ENCODE assay signal across 8 cellular contexts in the genomic region with DNA sequence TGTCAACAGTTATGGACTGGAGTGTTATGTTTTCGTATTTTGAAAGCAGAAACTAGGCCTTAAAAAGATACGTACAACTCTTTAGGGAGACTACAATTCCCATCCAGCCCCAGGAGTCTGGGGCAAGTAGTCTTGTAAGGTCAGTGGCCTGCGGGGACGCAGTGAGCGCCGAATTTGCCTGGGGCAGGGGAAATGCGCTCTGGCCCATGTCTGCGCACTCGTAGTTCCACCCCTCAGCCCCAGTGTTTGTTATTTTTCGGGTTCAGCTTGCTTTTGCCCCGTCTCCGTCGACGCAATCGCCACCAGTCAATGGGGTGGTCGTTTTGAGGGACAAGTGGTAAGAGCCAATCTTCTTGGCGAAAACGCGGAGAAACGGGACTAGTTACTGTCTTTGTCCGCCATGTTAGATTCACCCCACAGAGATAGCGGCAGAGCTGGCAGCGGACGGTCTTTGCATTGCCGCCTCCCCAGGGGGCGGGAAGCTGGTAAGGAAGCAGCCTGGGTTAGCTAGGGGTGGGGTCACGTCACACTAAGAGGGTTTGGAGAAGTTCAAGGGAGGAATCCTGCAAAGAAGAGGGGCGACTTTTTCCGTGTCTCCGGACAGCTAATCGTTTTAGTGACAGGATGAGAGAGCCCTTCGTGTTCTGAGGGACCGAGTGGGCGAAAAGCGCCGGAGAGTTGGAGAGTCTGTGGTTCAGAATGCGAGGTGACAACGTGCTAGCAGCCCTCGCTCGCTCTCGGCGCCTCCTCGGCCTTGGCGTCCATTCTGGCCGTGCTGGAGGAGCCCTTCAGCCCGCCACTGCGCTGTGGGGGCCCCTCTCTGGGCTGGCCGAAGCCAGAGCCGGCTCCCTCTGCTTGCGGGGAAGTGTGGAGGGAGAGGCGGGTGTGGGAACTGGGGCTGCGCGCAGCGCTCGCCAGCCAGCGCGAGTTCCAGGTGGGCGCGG. TPM values are rescaled to one million over a fixed set of nuclear protein-coding genes. Genes with fewer than 3 reads are reported as not detected.
A peak's percentile ranks its signal among the peaks of the same experiment; 100 is the strongest.
DNase-seq lines count a peak whose midpoint lies in the region; TF ChIP-seq lines count a peak whose summit lies in the region.

No MANE protein-coding gene starts in this region.

- POLR2A ChIA-PET in A673 (lab: Charles Lee; ENCODE audit: low non-redundant PET) = interaction anchor here (0.6 kb wide), 1 partner anchor 34 kb away, joined by 3 read pairs; no protein-coding TSS in a partner anchor

- peak overlapping the region; percentile 74 for H3K9ac ChIP-seq in HUES48 (ENCODE audit: low read depth, low read length)

- intact Hi-C loops in A673 (cut with micrococcal nuclease; ENCODE audit: unreplicated experiment) = loop anchor here (5.0 to 10.0 kb wide), 2 partner anchors 46 to 101 kb away; a partner anchor contains a TSS
- intact Hi-C loops in activated T-helper 1 cell treated with anti-CD3 and anti-CD28 coated beads, Interleukin-12 subunit alpha, Interleukin-12 subunit beta, Interleukin-2, Interleukin-4 antibody, amounts not matched to agents 30 ng/mL and 10 ng/mL and 1 ng/mL, durations not matched to agents 14 hours and 24 hours and 36 hours (cut with micrococcal nuclease) = loop anchor here (1.0 to 10.0 kb wide), 11 partner anchors 44 to 551 kb away; a partner anchor contains a TSS

- no peaks in the 10 kb centered on the region for H3K36me3 ChIP-seq in A673 (ENCODE audit: insufficient read depth, low read length, poor library complexity, severe bottlenecking)
- H3K36me3 ChIP-seq in HUES48 (ENCODE audit: control insufficient read depth, insufficient read depth, low read length) = peaks cover 11% of the 10 kb centered on the region

- no peaks in the 10 kb centered on the region for H3K27me3 ChIP-seq in A673 (replicated peaks; ENCODE audit: insufficient read depth, low read depth, low read length, poor library complexity)
- H3K27me3 ChIP-seq in HUES48 (ENCODE audit: control insufficient read depth, insufficient read depth, low read length) = no peaks in the 10 kb centered on the region

- H3K27ac ChIP-seq in A673 (ENCODE audit: low read depth, low read length, poor library complexity, severe bottlenecking) (peak overlapping the region; percentile 84), HUES48 (ENCODE audit: low read depth, low read length) (peak overlapping the region; percentile 63), substantia nigra (ENCODE audit: low read depth, low read length, poor library complexity, severe bottlenecking) (peak overlapping the region; percentile 54)

- H3K27ac Mint-ChIP-seq in activated T-helper 1 cell treated with anti-CD3 and anti-CD28 coated beads, Interleukin-12 subunit alpha, Interleukin-12 subunit beta, Interleukin-2, Interleukin-4 antibody, amounts not matched to agents 30 ng/mL and 10 ng/mL and 1 ng/mL, durations not matched to agents 14 hours and 24 hours and 36 hours = peak overlapping the region; percentile 99

- TSS peak; percentile 91 for BruUV-seq in A673 (replicated peaks; lab: Mats Ljungman, UMichigan)

- peaks cover 24% of the 10 kb centered on the region for H3K4me1 Mint-ChIP-seq in activated T-helper 1 cell treated with anti-CD3 and anti-CD28 coated beads, Interleukin-12 subunit alpha, Interleukin-12 subunit beta, Interleukin-2, Interleukin-4 antibody, amounts not matched to agents 30 ng/mL and 10 ng/mL and 1 ng/mL, durations not matched to agents 14 hours and 24 hours and 36 hours (ENCODE audit: low read depth)

- no peaks in the 10 kb centered on the region for H3K9me3 Mint-ChIP-seq in activated T-helper 1 cell treated with anti-CD3 and anti-CD28 coated beads, Interleukin-12 subunit alpha, Interleukin-12 subunit beta, Interleukin-2, Interleukin-4 antibody, amounts not matched to agents 30 ng/mL and 10 ng/mL and 1 ng/mL, durations not matched to agents 14 hours and 24 hours and 36 hours

- H3K4me3 ChIP-seq in A673 (ENCODE audit: low read depth, low read length, poor library complexity, severe bottlenecking) (peak overlapping the region; percentile 66), HUES48 (ENCODE audit: low read depth, low read length) (peak overlapping the region; percentile 81)

- no peaks in the 10 kb centered on the region for H3K27me3 Mint-ChIP-seq in activated T-helper 1 cell treated with anti-CD3 and anti-CD28 coated beads, Interleukin-12 subunit alpha, Interleukin-12 subunit beta, Interleukin-2, Interleukin-4 antibody, amounts not matched to agents 30 ng/mL and 10 ng/mL and 1 ng/mL, durations not matched to agents 14 hours and 24 hours and 36 hours (ENCODE audit: insufficient read depth)

- peaks cover 21% of the 10 kb centered on the region for H3K36me3 Mint-ChIP-seq in activated T-helper 1 cell treated with anti-CD3 and anti-CD28 coated beads, Interleukin-12 subunit alpha, Interleukin-12 subunit beta, Interleukin-2, Interleukin-4 antibody, amounts not matched to agents 30 ng/mL and 10 ng/mL and 1 ng/mL, durations not matched to agents 14 hours and 24 hours and 36 hours (ENCODE audit: low read depth)

- H3K4me1 ChIP-seq in A673 (ENCODE audit: insufficient read depth, low read length, poor library complexity, severe bottlenecking) (peaks cover 3% of the 10 kb centered on the region), HUES48 (ENCODE audit: control insufficient read depth, insufficient read depth, low read length) (no peaks in the 10 kb centered on the region; the same call in 1 of the 2 replicates)

- peak overlapping the region; percentile 99 for H3K4me3 Mint-ChIP-seq in activated T-helper 1 cell treated with anti-CD3 and anti-CD28 coated beads, Interleukin-12 subunit alpha, Interleukin-12 subunit beta, Interleukin-2, Interleukin-4 antibody, amounts not matched to agents 30 ng/mL and 10 ng/mL and 1 ng/mL, durations not matched to agents 14 hours and 24 hours and 36 hours

- H3K9me3 ChIP-seq in A673 (ENCODE audit: low read depth, low read length, poor library complexity, severe bottlenecking) (no peaks in the 10 kb centered on the region), HUES48 (ENCODE audit: control insufficient read depth, insufficient read depth, low read length) (no peaks in the 10 kb centered on the region)

- DNase-seq in A673 (ENCODE audit: low spot score) = no peak
- no peak for DNase-seq in activated T-helper 1 cell treated with anti-CD3 and anti-CD28 coated beads, Interleukin-12 subunit alpha, Interleukin-12 subunit beta, Interleukin-2, Interleukin-4 antibody, amounts not matched to agents 30 ng/mL and 10 ng/mL and 1 ng/mL, durations not matched to agents 14 hours and 24 hours and 36 hours (ENCODE audit: low spot score)
- peak; percentile 48 for DNase-seq in islet precursor cell
- no peak for DNase-seq in substantia nigra (lab: John Stamatoyannopoulos, UW)
- no peak for DNase-seq in GF-D8 (lab: John Stamatoyannopoulos, UW)
- DNase-seq in GM19240 (ENCODE audit: insufficient read length, low spot score) = no peak
- no peak for DNase-seq in mucosa of gallbladder (ENCODE audit: low spot score)

- CTCF ChIA-PET in A673 (lab: Charles Lee) = no interaction called here

- no peak for TF ChIP-seq CTCF in A673 (conservative IDR thresholded peaks at IDR 0.05; ENCODE audit: low read depth, low read length)

RNA-seq across cellular contexts. Expression of a gene that starts 1.1 kb away (rescaled TPM):
- total RNA-seq in A673 (2021) (24.2 and 32.9 TPM in 2 replicates), mucosa of gallbladder (5.8 TPM)
- total RNA-seq in activated T-helper 1 cell treated with anti-CD3 and anti-CD28 coated beads, Interleukin-12 subunit alpha, Interleukin-12 subunit beta, Interleukin-2, Interleukin-4 antibody, amounts not matched to agents 30 ng/mL and 10 ng/mL and 1 ng/mL, durations not matched to agents 14 hours and 24 hours and 36 hours = 76.1 and 79.8 TPM in 2 replicates

RNA-seq across cellular contexts. Expression of a gene that starts 44.8 kb away (rescaled TPM):
- total RNA-seq in A673 (2021) = 19.5 and 23.0 TPM in 2 replicates
- total RNA-seq in activated T-helper 1 cell treated with anti-CD3 and anti-CD28 coated beads, Interleukin-12 subunit alpha, Interleukin-12 subunit beta, Interleukin-2, Interleukin-4 antibody, amounts not matched to agents 30 ng/mL and 10 ng/mL and 1 ng/mL, durations not matched to agents 14 hours and 24 hours and 36 hours = 53.4 and 56.1 TPM in 2 replicates
- 119 TPM for total RNA-seq in mucosa of gallbladder
